Comparison of ENCODE assay signal across 7 cellular contexts in genomic region chr17:80415626-80416042, GRCh38. TPM values are rescaled to one million over a fixed set of nuclear protein-coding genes. Genes with fewer than 3 reads are reported as not detected.
DNase-seq lines count a peak whose midpoint lies in the region; ATAC-seq and FAIRE-seq lines count a peak whose summit lies in the region.

No MANE protein-coding gene starts in this region.

- H3K36me3 ChIP-seq in iPS-18a (ENCODE audit: control insufficient read depth, low read depth, low read length): peaks cover 4% of the 10 kb centered on the region

- ATAC-seq in HG02588 (IDR thresholded peaks at IDR 0.05; ENCODE audit: unreplicated experiment): peak; percentile 18
- no peak for ATAC-seq in activated CD8-positive, alpha-beta T cell treated with anti-CD3 and anti-CD28 coated beads, Interleukin-2, amount 10 ng/mL, durations not matched to agents 7 days and 5 days

- peaks cover 15% of the 10 kb centered on the region for H3K27me3 Mint-ChIP-seq in activated CD8-positive, alpha-beta T cell treated with anti-CD3 and anti-CD28 coated beads, Interleukin-2, amount 10 ng/mL, durations not matched to agents 7 days and 5 days (ENCODE audit: low read depth)

- CTCF ChIA-PET in activated CD8-positive, alpha-beta T cell treated with anti-CD3 and anti-CD28 coated beads, Interleukin-2, amount 10 ng/mL, durations not matched to agents 7 days and 5 days (lab: Charles Lee): interaction anchor here (0.6 to 2.9 kb wide), 6 partner anchors 9 to 163 kb away, joined by 3 to 7 read pairs (median 3); partner anchors contain the start of gene RPTOR

- H3K4me3 Mint-ChIP-seq in activated CD8-positive, alpha-beta T cell treated with anti-CD3 and anti-CD28 coated beads, Interleukin-2, amount 10 ng/mL, durations not matched to agents 7 days and 5 days: peak overlapping the region; percentile 86

- H3K27ac Mint-ChIP-seq in activated CD8-positive, alpha-beta T cell treated with anti-CD3 and anti-CD28 coated beads, Interleukin-2, amount 10 ng/mL, durations not matched to agents 7 days and 5 days: peak overlapping the region; percentile 78

- H3K27ac ChIP-seq in iPS-18a (ENCODE audit: low read length) (no peak overlapping the region), temporal lobe (ENCODE audit: low read depth, low read length) (peak overlapping the region; percentile 83)

- POLR2A ChIA-PET in activated CD8-positive, alpha-beta T cell treated with anti-CD3 and anti-CD28 coated beads, Interleukin-2, amount 10 ng/mL, durations not matched to agents 7 days and 5 days (lab: Charles Lee): no interaction called here

- DNase-seq in activated CD8-positive, alpha-beta T cell treated with anti-CD3 and anti-CD28 coated beads, Interleukin-2, amount 10 ng/mL, durations not matched to agents 7 days and 5 days: no peak
- DNase-seq in NCI-H526 treated with DMSO at 0.1 percent for 48 hours (lab: John Stamatoyannopoulos, UW) (no peak), inferior parietal cortex (ENCODE audit: extremely low spot score) (no peak), GM19239 (ENCODE audit: insufficient read length, low spot score) (no peak)

- peaks cover 23% of the 10 kb centered on the region for H3K4me1 Mint-ChIP-seq in activated CD8-positive, alpha-beta T cell treated with anti-CD3 and anti-CD28 coated beads, Interleukin-2, amount 10 ng/mL, durations not matched to agents 7 days and 5 days (ENCODE audit: low read depth)

- no peaks in the 10 kb centered on the region for H3K9me3 ChIP-seq in iPS-18a (ENCODE audit: control insufficient read depth, low read depth, low read length)

- H3K4me1 ChIP-seq in iPS-18a (ENCODE audit: control insufficient read depth, low read depth, low read length): no peaks in the 10 kb centered on the region

- FAIRE-seq in GM19239 (lab: Jason Lieb, UNC): no peak

- H3K27me3 ChIP-seq in iPS-18a (ENCODE audit: control insufficient read depth, insufficient read depth, low read length): peaks cover 35% of the 10 kb centered on the region

- peak overlapping the region; percentile 80 for H3K9ac ChIP-seq in iPS-18a (ENCODE audit: low read length)

- peaks cover 5% of the 10 kb centered on the region for H3K36me3 Mint-ChIP-seq in activated CD8-positive, alpha-beta T cell treated with anti-CD3 and anti-CD28 coated beads, Interleukin-2, amount 10 ng/mL, durations not matched to agents 7 days and 5 days (ENCODE audit: low read depth)

- H3K4me3 ChIP-seq in iPS-18a (ENCODE audit: low read length): peak overlapping the region; percentile 96

- no peaks in the 10 kb centered on the region for H3K9me3 Mint-ChIP-seq in activated CD8-positive, alpha-beta T cell treated with anti-CD3 and anti-CD28 coated beads, Interleukin-2, amount 10 ng/mL, durations not matched to agents 7 days and 5 days (ENCODE audit: insufficient read depth)

RNA-seq across cellular contexts. Expression of gene ENDOV, which starts 0.7 kb away (rescaled TPM):
- total RNA-seq in activated CD8-positive, alpha-beta T cell treated with anti-CD3 and anti-CD28 coated beads, Interleukin-2, amount 10 ng/mL, durations not matched to agents 7 days and 5 days: 10 to 100 TPM; 15.7 to 18.7 TPM
- 12.3 TPM for total RNA-seq in temporal lobe
